ENCODE assay signal across 8 cellular contexts in the genomic region with DNA sequence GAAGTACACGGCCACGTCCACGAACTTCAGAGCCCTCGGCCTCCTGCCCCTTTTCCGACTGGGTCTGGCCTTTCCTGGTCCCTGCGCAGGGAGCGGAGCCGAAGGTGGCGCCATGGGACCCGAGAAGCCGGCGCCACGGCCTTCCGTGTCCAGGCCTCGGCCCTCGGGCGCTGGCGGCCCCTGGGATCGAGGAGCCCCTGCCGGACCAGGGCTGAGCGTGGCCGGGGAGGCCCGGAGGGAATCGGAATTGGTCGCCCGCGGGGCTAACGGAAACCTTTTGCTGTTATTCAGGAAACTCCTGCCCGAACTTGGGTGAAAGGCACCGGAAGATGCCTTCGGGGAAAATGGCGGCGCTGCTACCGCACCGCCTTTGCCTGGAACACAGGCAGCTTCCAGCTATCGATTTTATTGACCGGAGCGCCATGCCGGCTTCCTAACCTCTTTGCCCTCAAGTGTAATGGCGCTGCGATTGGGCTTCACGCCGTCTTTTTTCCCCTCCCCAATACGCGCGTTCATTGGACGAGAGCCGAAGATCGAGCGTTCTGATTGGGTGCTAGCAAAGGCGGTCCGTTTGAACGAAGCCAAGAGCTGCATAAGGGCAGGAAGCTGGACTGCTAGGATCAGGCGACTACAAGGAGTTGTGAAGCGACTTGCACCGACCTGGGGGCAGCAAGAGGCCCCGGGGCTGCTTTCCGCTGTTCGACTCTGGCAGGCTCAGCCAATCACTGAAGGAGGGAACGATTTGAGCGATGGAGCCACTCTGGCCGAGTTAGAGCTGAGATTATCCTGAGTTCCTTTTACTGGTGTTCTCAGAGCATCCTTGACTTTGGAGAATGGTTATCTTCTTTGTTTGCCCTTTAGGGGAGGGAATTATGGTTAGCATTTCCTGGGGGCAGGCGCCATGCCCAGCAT. TPM values are rescaled to one million over a fixed set of nuclear protein-coding genes. Genes with fewer than 3 reads are reported as not detected.
DNase-seq lines count a peak whose midpoint lies in the region; ATAC-seq, FAIRE-seq and TF ChIP-seq lines count a peak whose summit lies in the region.

ZNF689 (minus strand) TSS at position 462 of the 912 bp plus-strand sequence; CDS start at position 114, 348 bp downstream.

- H3K9me3 ChIP-seq in T-helper 17 cell (ENCODE audit: control insufficient read depth, low read length, poor library complexity, severe bottlenecking) (no peaks in the 10 kb centered on the region), prostate gland (no peaks in the 10 kb centered on the region)

- DNase-seq in GM13977 (ENCODE audit: low spot score), result peak; percentile 98
- peak; percentile 91 for DNase-seq in NCI-H1694 treated with DMSO at 0.1 percent for 48 hours (lab: John Stamatoyannopoulos, UW)
- DNase-seq in T-helper 17 cell, result peak; percentile 80 to 93 (median 90)
- peak; percentile 76 to 99 (median 93) for DNase-seq in amygdala (lab: John Stamatoyannopoulos, UW)
- DNase-seq in left ventricle myocardium superior, result peak; percentile 93
- peak; percentile 95 for DNase-seq in prostate gland (ENCODE audit: low spot score)
- DNase-seq in urothelium cell line (ENCODE audit: low spot score), result peak; percentile 91

- no peaks in the 10 kb centered on the region for H3K27me3 ChIP-seq in prostate gland (replicated peaks; ENCODE audit: insufficient read depth)

- in situ Hi-C loops in GM13977 (cut with MboI; ENCODE audit: low pct_unique_long_range_greater_than_20kb, low sequenced_read_pairs, unreplicated experiment), result loop anchor here (10.0 to 25.0 kb wide), 2 partner anchors 175 to 498 kb away; partner anchors contain the start of genes DCTPP1, GDPD3 and MAPK3

- TF ChIP-seq POLR2A in prostate gland (IDR thresholded peaks at IDR 0.05), result peak; percentile 48

- H3K4me3 Mint-ChIP-seq in T-helper 17 cell, result peak within 1 kb of the TSS; percentile 97

- H3K4me1 Mint-ChIP-seq in T-helper 17 cell, result peaks cover 14% of the 10 kb centered on the region

- H3K27me3 Mint-ChIP-seq in T-helper 17 cell, result no peaks in the 10 kb centered on the region

- TF ChIP-seq CTCF in GM13977 (IDR thresholded peaks at IDR 0.05; ENCODE audit: extremely low read depth, insufficient read depth, missing control alignments), result no peak
- no peak for TF ChIP-seq CTCF in prostate gland (IDR thresholded peaks at IDR 0.05)

- intact Hi-C loops in left ventricle myocardium superior (cut with micrococcal nuclease), result no loop called here
- intact Hi-C loops in prostate gland (cut with DNase I), result no loop called here

- no peaks in the 10 kb centered on the region for H3K36me3 Mint-ChIP-seq in T-helper 17 cell (ENCODE audit: low read depth)

- no peaks in the 10 kb centered on the region for H3K4me1 ChIP-seq in prostate gland (replicated peaks)

- H3K27ac Mint-ChIP-seq in T-helper 17 cell, result peak within 1 kb of the TSS; percentile 92

- H3K36me3 ChIP-seq in prostate gland, result no peaks in the 10 kb centered on the region

- WGBS in prostate gland, result under 1% methylated on average over 63 of the region's 63 CpGs

- peak within 1 kb of the TSS; percentile 89 to 93 for H3K27ac ChIP-seq in prostate gland

- peak; percentile 87 for ATAC-seq in HG02884 (IDR thresholded peaks at IDR 0.05; ENCODE audit: unreplicated experiment)
- ATAC-seq in T-helper 17 cell, result peak; percentile 90
- peak; percentile 98 for ATAC-seq in left ventricle myocardium superior

- FAIRE-seq in urothelium cell line (lab: Jason Lieb, UNC), result no peak

- peak within 1 kb of the TSS; percentile 67 to 84 for H3K4me3 ChIP-seq in prostate gland

RNA-seq across cellular contexts. Expression of gene ZNF689, which starts in this region (rescaled TPM):
- total RNA-seq in T-helper 17 cell (10 to 100 TPM in 1 of 2 donors, 1 to 10 TPM in 1; 8.3 to 14.4 TPM), left ventricle myocardium superior (4.8 TPM), prostate gland (10 to 100 TPM; 13.4 to 17.8 TPM)

Comparison
In these comparisons a context has a peak if more than half of its experiments do, and no peak if none do; other contexts are left out.
1. Peak in every context shown above with its lines: DNase-seq, ATAC-seq, H3K4me3 ChIP-seq and H3K27ac ChIP-seq.